ENCODE assay signal across 10 cellular contexts in genomic region chr11:12864316-12865156, GRCh38.
DNase-seq lines count a peak whose midpoint lies in the region; ATAC-seq, FAIRE-seq and TF ChIP-seq lines count a peak whose summit lies in the region.
"Had no signal": no experiment of that assay in that cellular context is flagged by ENCODE, and none has a peak within 500 bp of the region (broad histone marks: within the 10 kb centered on the region; RNA-seq: fewer than 3 reads in every experiment).

No MANE protein-coding gene starts in this region.

- WGBS in upper lobe of left lung, 2 donors = 39 to 42% methylated on average over 13 of the region's 13 CpGs
- 44 to 47% methylated on average over 13 of the region's 13 CpGs for WGBS in lower leg skin, 2 donors

- H3K27ac ChIP-seq in upper lobe of left lung = no peak overlapping the region

- peaks cover 92% of the 10 kb centered on the region for H3K4me1 Mint-ChIP-seq in WTC11
- H3K4me1 Mint-ChIP-seq: B cell had no signal

- H3K4me1 ChIP-seq in upper lobe of left lung = peaks cover 0 to 6% (median 3%) of the 10 kb centered on the region in 4 donors

- peak overlapping the region; percentile 61 for H3K4me3 Mint-ChIP-seq in WTC11
- H3K4me3 Mint-ChIP-seq: activated T-cell treated with anti-CD3 and anti-CD28 coated beads, Interleukin-2, amount 50 U/mL, for 24 hours; B cell had no signal

- no peaks in the 10 kb centered on the region for H3K9me3 ChIP-seq in upper lobe of left lung

- DNase-seq in NCI-H510A treated with DMSO at 0.1 percent for 48 hours (lab: John Stamatoyannopoulos, UW) (peak; percentile 17), NCI-H510A (lab: John Stamatoyannopoulos, UW) (no peak), WTC11 (ENCODE audit: low spot score) (peak; percentile 53), iPS-NIHi11 (ENCODE audit: low spot score) (peak; percentile 74), upper lobe of left lung (no peak), lower leg skin (ENCODE audit: low spot score in 2 of 2) (no peak), GM12892 (ENCODE audit: insufficient read length) (no peak), GM13976 (ENCODE audit: low spot score) (no peak)
- DNase-seq: activated T-cell treated with anti-CD3 and anti-CD28 coated beads, Interleukin-2, amount 50 U/mL, for 24 hours had no signal

- peak in 1 of 4 donors; percentile 54 for TF ChIP-seq EP300 in upper lobe of left lung (IDR thresholded peaks at IDR 0.05)

- peak overlapping the region; percentile 100 for H3K27ac Mint-ChIP-seq in WTC11
- H3K27ac Mint-ChIP-seq: activated T-cell treated with anti-CD3 and anti-CD28 coated beads, Interleukin-2, amount 50 U/mL, for 24 hours; B cell had no signal

- in situ Hi-C loops in GM13976 (cut with MboI; ENCODE audit: low sequenced_read_pairs, unreplicated experiment) = no loop called here

- TF ChIP-seq CTCF in WTC11 (IDR thresholded peaks at IDR 0.05) (no peak), upper lobe of left lung (IDR thresholded peaks at IDR 0.05) (no peak), lower leg skin (IDR thresholded peaks at IDR 0.05) (no peak), GM13976 (IDR thresholded peaks at IDR 0.05; ENCODE audit: borderline replicate concordance, control extremely low read depth, extremely low read depth, insufficient read depth, missing control alignments) (no peak)

- no peak for TF ChIP-seq POLR2A in upper lobe of left lung (IDR thresholded peaks at IDR 0.05)
- TF ChIP-seq POLR2A in lower leg skin (IDR thresholded peaks at IDR 0.05) = no peak
- no peak for TF ChIP-seq POLR2A in GM12892 (IDR thresholded peaks at IDR 0.05; ENCODE audit: low read depth, low read length)

- intact Hi-C loops in lower leg skin (cut with DNase I; ENCODE audit: low total_unique reads) = no loop called here

- H3K36me3 ChIP-seq in upper lobe of left lung = no peaks in the 10 kb centered on the region

- no peaks in the 10 kb centered on the region for H3K36me3 Mint-ChIP-seq in WTC11

- POLR2A ChIA-PET in WTC11 (lab: Charles Lee) = interaction anchor here (0.5 to 2.7 kb wide), 14 partner anchors 9 to 533 kb away, joined by 3 to 17 read pairs (median 6); partner anchors contain the start of gene PARVA

- ATAC-seq in WTC11 (peak; percentile 86), upper lobe of left lung (ENCODE audit: low FRiP score in 2 of 2) (peak; percentile 30 to 49)

- H3K4me3 ChIP-seq in upper lobe of left lung (no peak overlapping the region), lower leg skin (ENCODE audit: low read depth, poor library complexity, severe bottlenecking) (no peak overlapping the region)

- no peak for FAIRE-seq in GM12892 (lab: Jason Lieb, UNC)

- no peaks in the 10 kb centered on the region for H3K27me3 ChIP-seq in upper lobe of left lung

- CTCF ChIA-PET in WTC11 (lab: Charles Lee) = interaction anchor here (0.8 to 1.6 kb wide), 9 partner anchors 11 to 533 kb away, joined by 3 to 10 read pairs (median 5); no protein-coding TSS in a partner anchor

- H3K27me3 Mint-ChIP-seq in WTC11 (ENCODE audit: low read depth) = no peaks in the 10 kb centered on the region

- peaks cover 5% of the 10 kb centered on the region; the same call in 1 of the 2 replicates for H3K9me3 Mint-ChIP-seq in WTC11
- H3K9me3 Mint-ChIP-seq: activated T-cell treated with anti-CD3 and anti-CD28 coated beads, Interleukin-2, amount 50 U/mL, for 24 hours had no signal

TF ChIP-seq in WTC11, 78 proteins besides CTCF, POLR2A, EP300 and RAD21:
- TF ChIP-seq TEAD1 (CRISPR knock-in tag; IDR thresholded peaks at IDR 0.05) (peak; percentile 88; the same call in 1 of the 2 replicates), RELA (CRISPR knock-in tag; IDR thresholded peaks at IDR 0.05; ENCODE audit: borderline replicate concordance) (no peak), SP1 (CRISPR knock-in tag; conservative IDR thresholded peaks at IDR 0.05) (peak; percentile 32; the same call in 1 of the 2 replicates), ZNF423 (CRISPR knock-in tag; IDR thresholded peaks at IDR 0.05) (no peak), MAX (CRISPR knock-in tag; IDR thresholded peaks at IDR 0.05) (peak; percentile 32; the same call in 1 of the 2 replicates), ARID4B (CRISPR knock-in tag; IDR thresholded peaks at IDR 0.05; ENCODE audit: borderline replicate concordance) (no peak), FOXK1 (CRISPR knock-in tag; IDR thresholded peaks at IDR 0.05) (peak; percentile 97)
- TF ChIP-seq, protein P1, sequence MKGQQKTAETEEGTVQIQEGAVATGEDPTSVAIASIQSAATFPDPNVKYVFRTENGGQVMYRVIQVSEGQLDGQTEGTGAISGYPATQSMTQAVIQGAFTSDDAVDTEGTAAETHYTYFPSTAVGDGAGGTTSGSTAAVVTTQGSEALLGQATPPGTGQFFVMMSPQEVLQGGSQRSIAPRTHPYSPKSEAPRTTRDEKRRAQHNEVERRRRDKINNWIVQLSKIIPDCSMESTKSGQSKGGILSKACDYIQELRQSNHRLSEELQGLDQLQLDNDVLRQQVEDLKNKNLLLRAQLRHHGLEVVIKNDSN (CRISPR knock-in tag; IDR thresholded peaks at IDR 0.05) = 0 out of 2 replicates have a peak, but pooled peaks have one; percentile 28
- TF ChIP-seq, protein P2, sequence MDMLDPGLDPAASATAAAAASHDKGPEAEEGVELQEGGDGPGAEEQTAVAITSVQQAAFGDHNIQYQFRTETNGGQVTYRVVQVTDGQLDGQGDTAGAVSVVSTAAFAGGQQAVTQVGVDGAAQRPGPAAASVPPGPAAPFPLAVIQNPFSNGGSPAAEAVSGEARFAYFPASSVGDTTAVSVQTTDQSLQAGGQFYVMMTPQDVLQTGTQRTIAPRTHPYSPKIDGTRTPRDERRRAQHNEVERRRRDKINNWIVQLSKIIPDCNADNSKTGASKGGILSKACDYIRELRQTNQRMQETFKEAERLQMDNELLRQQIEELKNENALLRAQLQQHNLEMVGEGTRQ (CRISPR knock-in tag; IDR thresholded peaks at IDR 0.05) = 0 out of 2 replicates have a peak, but pooled peaks have one; percentile 9
- TF ChIP-seq, protein P3, sequence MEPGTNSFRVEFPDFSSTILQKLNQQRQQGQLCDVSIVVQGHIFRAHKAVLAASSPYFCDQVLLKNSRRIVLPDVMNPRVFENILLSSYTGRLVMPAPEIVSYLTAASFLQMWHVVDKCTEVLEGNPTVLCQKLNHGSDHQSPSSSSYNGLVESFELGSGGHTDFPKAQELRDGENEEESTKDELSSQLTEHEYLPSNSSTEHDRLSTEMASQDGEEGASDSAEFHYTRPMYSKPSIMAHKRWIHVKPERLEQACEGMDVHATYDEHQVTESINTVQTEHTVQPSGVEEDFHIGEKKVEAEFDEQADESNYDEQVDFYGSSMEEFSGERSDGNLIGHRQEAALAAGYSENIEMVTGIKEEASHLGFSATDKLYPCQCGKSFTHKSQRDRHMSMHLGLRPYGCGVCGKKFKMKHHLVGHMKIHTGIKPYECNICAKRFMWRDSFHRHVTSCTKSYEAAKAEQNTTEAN (CRISPR knock-in tag; IDR thresholded peaks at IDR 0.05) = peak; percentile 56; the same call in 1 of the 2 replicates

Comparison
In these comparisons a context has a peak if more than half of its experiments do, and no peak if none do; other contexts are left out.
1. DNase-seq: peak in NCI-H510A treated with DMSO at 0.1 percent for 48 hours (single experiment), WTC11 (single experiment) and iPS-NIHi11 (single experiment); none in NCI-H510A (single experiment), upper lobe of left lung (0 of 2), lower leg skin (0 of 2), GM12892 (single experiment) and GM13976 (single experiment).